Comparison of ENCODE assay signal across 18 cellular contexts in the genomic region with DNA sequence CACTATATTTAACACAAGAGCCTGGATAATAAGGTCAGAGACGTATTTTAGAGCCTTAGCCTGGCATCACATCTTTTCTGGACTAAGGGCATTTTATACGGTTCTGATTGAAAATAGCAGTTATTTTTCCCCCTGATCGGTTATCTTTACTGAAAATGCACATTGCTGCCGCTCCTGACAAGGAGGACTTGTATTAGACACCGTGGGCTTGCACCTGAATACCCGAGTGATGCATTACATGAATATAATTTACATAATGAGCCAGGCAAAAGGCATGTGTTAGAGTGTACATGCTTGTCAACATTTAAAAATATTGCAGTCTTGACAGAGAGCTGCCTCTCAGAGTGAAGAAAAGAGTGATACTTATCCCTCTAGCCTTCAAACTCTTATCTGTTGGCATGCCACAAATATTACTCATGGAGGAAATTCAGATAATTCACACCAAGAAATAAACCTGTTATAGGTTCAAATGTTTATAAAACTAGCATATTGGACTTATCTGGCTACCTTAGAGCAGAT.
"Had no signal": no experiment of that assay in that cellular context is flagged by ENCODE, and none has a peak within 500 bp of the region (broad histone marks: within the 10 kb centered on the region; RNA-seq: fewer than 3 reads in every experiment).

No MANE protein-coding gene starts in this region.

- H3K27me3 ChIP-seq: Peyer's patch, SJCRH30 had no signal

- ATAC-seq: Right ventricle myocardium inferior, SK-N-SH treated with all-trans-retinoic acid at 6 μM for 48 hours had no signal

- H3K36me3 ChIP-seq: Peyer's patch, SJCRH30 had no signal

- H3K4me1 ChIP-seq: Peyer's patch, SJCRH30 had no signal

- H3K27ac ChIP-seq: Peyer's patch, SJCRH30 had no signal

- H3K4me3 ChIP-seq: Peyer's patch, SJCRH30 had no signal

- H3K9me3 ChIP-seq: Peyer's patch, SJCRH30 had no signal

- DNase-seq: KBM-7, MV-4-11, NCI-H1048, NCI-H1105, NCI-H1417, NCI-H1436 treated with DMSO at 0.1 percent for 48 hours, NCI-H1694, NCI-H187 treated with DMSO at 0.1 percent for 48 hours, NCI-H2029 treated with DMSO at 0.1 percent for 48 hours, NCI-H2171 treated with DMSO at 0.1 percent for 48 hours, NCI-H524, NCI-H69, NCI-H774, Peyer's patch, SHP77 treated with DMSO at 0.1 percent for 48 hours, SJCRH30 had no signal
